ENCODE assay signal across 8 cellular contexts in the genomic region with DNA sequence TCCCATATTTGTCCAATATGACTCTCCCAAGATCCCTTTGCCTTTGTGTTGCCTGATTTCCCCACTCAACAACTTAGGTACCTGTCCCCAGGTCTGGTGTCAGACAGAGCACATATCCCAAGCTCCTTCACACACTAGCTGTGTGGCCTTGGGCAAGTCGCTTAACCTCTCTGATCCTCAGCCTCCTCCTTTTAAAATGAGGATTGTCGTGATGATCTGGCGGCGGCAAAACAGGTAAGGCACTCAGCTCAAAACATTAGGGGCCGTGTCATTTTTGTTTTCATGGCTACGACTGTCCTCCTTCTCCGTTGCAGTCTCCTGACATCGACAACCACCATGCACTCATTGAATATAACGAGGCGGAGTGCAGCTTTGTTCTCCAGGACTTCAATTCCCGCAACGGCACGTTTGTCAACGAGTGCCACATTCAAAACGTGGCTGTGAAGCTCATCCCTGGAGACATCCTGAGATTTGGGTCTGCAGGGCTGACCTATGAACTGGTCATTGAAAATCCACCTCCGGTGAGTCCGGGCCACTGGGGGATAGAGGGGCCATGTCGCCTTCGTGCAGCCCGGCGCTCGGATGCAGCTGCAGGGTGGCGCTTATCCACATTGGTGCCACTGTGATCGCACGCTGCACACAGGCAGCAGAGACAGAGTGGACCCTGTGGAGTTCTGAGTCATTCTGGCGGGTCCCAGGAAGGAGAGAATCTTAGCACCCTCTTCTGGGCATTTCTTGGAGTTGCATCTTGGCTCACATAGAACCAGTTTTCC. TPM values are rescaled to one million over a fixed set of nuclear protein-coding genes. Genes with fewer than 3 reads are reported as not detected.
DNase-seq lines count a peak whose midpoint lies in the region; ATAC-seq and TF ChIP-seq lines count a peak whose summit lies in the region.

No MANE protein-coding gene starts in this region.

- H3K4ac ChIP-seq in neuronal stem cell (ENCODE audit: low read length): no peak overlapping the region

- TF ChIP-seq CTCF in HEK293 (tag by site-specific recombination; IDR thresholded peaks at IDR 0.05): peak; percentile 79; the same call in 1 of the 2 replicates
- TF ChIP-seq CTCF in foreskin fibroblast (IDR thresholded peaks at IDR 0.05; ENCODE audit: low read depth, low read length): peak; percentile 71

- no peaks in the 10 kb centered on the region for H3K9me3 ChIP-seq in HEK293 (ENCODE audit: control insufficient read depth, insufficient read depth, low read depth, low read length)
- no peaks in the 10 kb centered on the region for H3K9me3 ChIP-seq in neuronal stem cell (replicated peaks in 1 of 2; ENCODE audit: control insufficient read depth in 2 of 2, insufficient read depth in 1 of 2, low read depth in 1 of 2, low read length in 2 of 2)

- H3K4me3 Mint-ChIP-seq in activated T-helper 2 cell treated with anti-CD3 and anti-CD28 coated beads, Interferon-gamma antibody, Interleukin-2, Interleukin-4, amounts not matched to agents 10 μg/mL and 5 μg/mL and 100 μg/mL, durations not matched to agents 14 hours and 24 hours and 36 hours (ENCODE audit: low read depth): no peak overlapping the region

- H3K4me1 ChIP-seq in HEK293 (ENCODE audit: control insufficient read depth, insufficient read depth, low read length) (no peaks in the 10 kb centered on the region), neuronal stem cell (ENCODE audit: control insufficient read depth in 2 of 2, insufficient read depth in 1 of 2, low read depth in 1 of 2, low read length in 2 of 2) (peaks cover 5 to 13% of the 10 kb centered on the region in 2 donors)

- H2AFZ ChIP-seq in neuronal stem cell (ENCODE audit: low read length): peak overlapping the region; percentile 85

- H3K27ac Mint-ChIP-seq in activated T-helper 2 cell treated with anti-CD3 and anti-CD28 coated beads, Interferon-gamma antibody, Interleukin-2, Interleukin-4, amounts not matched to agents 10 μg/mL and 5 μg/mL and 100 μg/mL, durations not matched to agents 14 hours and 24 hours and 36 hours: no peak overlapping the region

- no peaks in the 10 kb centered on the region for H3K36me3 Mint-ChIP-seq in activated T-helper 2 cell treated with anti-CD3 and anti-CD28 coated beads, Interferon-gamma antibody, Interleukin-2, Interleukin-4, amounts not matched to agents 10 μg/mL and 5 μg/mL and 100 μg/mL, durations not matched to agents 14 hours and 24 hours and 36 hours (ENCODE audit: low read depth)

- CTCF ChIA-PET in HEK293 (lab: Yijun Ruan, JAX): interaction anchor here (0.6 to 5.2 kb wide), 38 partner anchors 9 to 1306 kb away, joined by 3 to 73 read pairs (median 4); partner anchors contain the start of genes FHAD1 and TMEM51

- in situ Hi-C loops in Caki2 (cut with HindIII; ENCODE audit: low pct_unique_long_range_greater_than_20kb, low sequenced_read_pairs): no loop called here

- H3K36me3 ChIP-seq in HEK293 (ENCODE audit: control insufficient read depth in 2 of 2, insufficient read depth in 1 of 2, low read length in 2 of 2) (no peaks in the 10 kb centered on the region), neuronal stem cell (replicated peaks in 1 of 2; ENCODE audit: control insufficient read depth in 2 of 2, insufficient read depth in 2 of 2, low read length in 2 of 2) (no peaks in the 10 kb centered on the region)

- H3K9me3 Mint-ChIP-seq in activated T-helper 2 cell treated with anti-CD3 and anti-CD28 coated beads, Interferon-gamma antibody, Interleukin-2, Interleukin-4, amounts not matched to agents 10 μg/mL and 5 μg/mL and 100 μg/mL, durations not matched to agents 14 hours and 24 hours and 36 hours: no peaks in the 10 kb centered on the region

- no peak overlapping the region for H3K14ac ChIP-seq in neuronal stem cell (ENCODE audit: low read length)

- H2BK5ac ChIP-seq in neuronal stem cell (ENCODE audit: low read length): no peak overlapping the region

- no peaks in the 10 kb centered on the region for H3K4me1 Mint-ChIP-seq in activated T-helper 2 cell treated with anti-CD3 and anti-CD28 coated beads, Interferon-gamma antibody, Interleukin-2, Interleukin-4, amounts not matched to agents 10 μg/mL and 5 μg/mL and 100 μg/mL, durations not matched to agents 14 hours and 24 hours and 36 hours (ENCODE audit: low read depth)

- no peaks in the 10 kb centered on the region for H3K79me1 ChIP-seq in neuronal stem cell (ENCODE audit: low read depth, low read length)

- H2BK15ac ChIP-seq in neuronal stem cell (ENCODE audit: low read length): no peak overlapping the region

- POLR2A ChIA-PET in HEK293 (lab: Yijun Ruan, JAX): interaction anchor here (1.0 to 1.1 kb wide), 2 partner anchors 121 to 144 kb away, joined by 3 to 6 read pairs; no protein-coding TSS in a partner anchor

- peak overlapping the region; percentile 53 for H3K18ac ChIP-seq in neuronal stem cell (ENCODE audit: low read length)

- H3K9ac ChIP-seq in neuronal stem cell (ENCODE audit: low read depth, low read length, poor library complexity): no peak overlapping the region

- DNase-seq in Caki2 (ENCODE audit: low read depth) (peak; percentile 62), NCI-H524 (lab: John Stamatoyannopoulos, UW) (peak; percentile 55 to 85), foreskin fibroblast (peak; percentile 60 to 86), neuronal stem cell (ENCODE audit: low spot score) (peak; percentile 67)
- DNase-seq in activated CD8-positive, alpha-beta memory T cell treated with anti-CD3 and anti-CD28 coated beads, Interleukin-2, amount 50 U/mL, for 4 hours: peak; percentile 26
- no peak for DNase-seq in activated T-helper 2 cell treated with anti-CD3 and anti-CD28 coated beads, Interferon-gamma antibody, Interleukin-2, Interleukin-4, amounts not matched to agents 10 μg/mL and 5 μg/mL and 100 μg/mL, durations not matched to agents 14 hours and 24 hours and 36 hours (ENCODE audit: low spot score)

- H3K4me2 ChIP-seq in neuronal stem cell (ENCODE audit: insufficient read depth, low read length, poor library complexity, severe bottlenecking): peak overlapping the region; percentile 27

- no peak overlapping the region for H4K8ac ChIP-seq in neuronal stem cell (ENCODE audit: low read depth, low read length)

- H3K27me3 ChIP-seq in neuronal stem cell (ENCODE audit: control insufficient read depth in 3 of 3, insufficient read depth in 3 of 3, low read depth in 1 of 3, low read length in 3 of 3): no peaks in the 10 kb centered on the region

- H3K27me3 Mint-ChIP-seq in activated T-helper 2 cell treated with anti-CD3 and anti-CD28 coated beads, Interferon-gamma antibody, Interleukin-2, Interleukin-4, amounts not matched to agents 10 μg/mL and 5 μg/mL and 100 μg/mL, durations not matched to agents 14 hours and 24 hours and 36 hours (ENCODE audit: low read depth): peaks cover 29% of the 10 kb centered on the region

- intact Hi-C loops in activated T-helper 2 cell treated with anti-CD3 and anti-CD28 coated beads, Interferon-gamma antibody, Interleukin-2, Interleukin-4, amounts not matched to agents 10 μg/mL and 5 μg/mL and 100 μg/mL, durations not matched to agents 14 hours and 24 hours and 36 hours (cut with micrococcal nuclease): loop anchor here (1.0 to 10.0 kb wide), 4 partner anchors 18 to 144 kb away; partner anchors contain the start of gene TMEM51

- ATAC-seq in HG02610 (IDR thresholded peaks at IDR 0.05; ENCODE audit: unreplicated experiment): no peak

- peak overlapping the region; percentile 26 for H2AK5ac ChIP-seq in neuronal stem cell (ENCODE audit: low read depth, low read length)

- H3K23ac ChIP-seq in neuronal stem cell (ENCODE audit: low read depth, low read length, poor library complexity): no peak overlapping the region

- no peak overlapping the region for H2BK120ac ChIP-seq in neuronal stem cell (ENCODE audit: low read depth, low read length)

- H4K91ac ChIP-seq in neuronal stem cell (ENCODE audit: low read depth, low read length, poor library complexity): no peak overlapping the region

- no CpG with 5 or more reads among the region's 26 CpGs for WGBS in neuronal stem cell (ENCODE audit: extremely low coverage in 2 of 2, insufficient read length in 2 of 2, insufficient replicate concordance in 1 of 2), 2 donors

- H3K4me3 ChIP-seq in HEK293 (ENCODE audit: low read depth, low read length) (no peak overlapping the region), foreskin fibroblast (ENCODE audit: low read depth in 1 of 2, low read length in 2 of 2) (no peak overlapping the region), neuronal stem cell (ENCODE audit: low read length in 2 of 2) (peak overlapping the region in 1 of 2 donors; percentile 7)

- H3K27ac ChIP-seq in HEK293 (ENCODE audit: extremely low read depth, low read depth, low read length) (no peak overlapping the region), neuronal stem cell (replicated peaks; ENCODE audit: low read length) (no peak overlapping the region)

- H2BK12ac ChIP-seq in neuronal stem cell (ENCODE audit: low read length): no peak overlapping the region

TF ChIP-seq in HEK293, 187 proteins besides CTCF, POLR2A, EP300 and RAD21 (continues in another document):
- TF ChIP-seq ZNF654 (tag by site-specific recombination; IDR thresholded peaks at IDR 0.05; ENCODE audit: low read depth): peak; percentile 92
- TF ChIP-seq ZNF558 (tag by site-specific recombination; IDR thresholded peaks at IDR 0.05): no peak
- no peak for TF ChIP-seq ZNF112 (tag by site-specific recombination; IDR thresholded peaks at IDR 0.05)
- TF ChIP-seq TCF7L2 (IDR thresholded peaks at IDR 0.05; ENCODE audit: borderline replicate concordance, low read depth, low read length): no peak
- TF ChIP-seq ZNF23 (tag by site-specific recombination; IDR thresholded peaks at IDR 0.05; ENCODE audit: borderline replicate concordance): no peak
- TF ChIP-seq ZIC2 (tag by site-specific recombination; IDR thresholded peaks at IDR 0.05): peak; percentile 56; the same call in 1 of the 2 replicates
- TF ChIP-seq ZNF600 (tag by site-specific recombination; IDR thresholded peaks at IDR 0.05): no peak
- TF ChIP-seq, protein P1, sequence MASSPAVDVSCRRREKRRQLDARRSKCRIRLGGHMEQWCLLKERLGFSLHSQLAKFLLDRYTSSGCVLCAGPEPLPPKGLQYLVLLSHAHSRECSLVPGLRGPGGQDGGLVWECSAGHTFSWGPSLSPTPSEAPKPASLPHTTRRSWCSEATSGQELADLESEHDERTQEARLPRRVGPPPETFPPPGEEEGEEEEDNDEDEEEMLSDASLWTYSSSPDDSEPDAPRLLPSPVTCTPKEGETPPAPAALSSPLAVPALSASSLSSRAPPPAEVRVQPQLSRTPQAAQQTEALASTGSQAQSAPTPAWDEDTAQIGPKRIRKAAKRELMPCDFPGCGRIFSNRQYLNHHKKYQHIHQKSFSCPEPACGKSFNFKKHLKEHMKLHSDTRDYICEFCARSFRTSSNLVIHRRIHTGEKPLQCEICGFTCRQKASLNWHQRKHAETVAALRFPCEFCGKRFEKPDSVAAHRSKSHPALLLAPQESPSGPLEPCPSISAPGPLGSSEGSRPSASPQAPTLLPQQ (tag by site-specific recombination; IDR thresholded peaks at IDR 0.05): peak; percentile 61; the same call in 1 of the 2 replicates

RNA-seq across cellular contexts. Expression of gene FHAD1, which starts 25.2 kb away (rescaled TPM):
- 1.2 and 18.0 TPM in 2 replicates for total RNA-seq in Caki2 (2014; rRNA removed; shearing (Covaris generic); ENCODE audit: low replicate concordance)
- polyA plus RNA-seq in neuronal stem cell (2013, experiment 1 of 2): 1.8 TPM
- polyA plus RNA-seq in neuronal stem cell (2013, experiment 2 of 2): 1.8 TPM
- total RNA-seq in activated T-helper 2 cell treated with anti-CD3 and anti-CD28 coated beads, Interferon-gamma antibody, Interleukin-2, Interleukin-4, amounts not matched to agents 10 μg/mL and 5 μg/mL and 100 μg/mL, durations not matched to agents 14 hours and 24 hours and 36 hours: not detected in 2 replicates
